Comparison of ENCODE assay signal across 8 cellular contexts in genomic region chr4:147361726-147362125, GRCh38.
A peak's percentile ranks its signal among the peaks of the same experiment; 100 is the strongest.
DNase-seq lines count a peak whose midpoint lies in the region; ATAC-seq and TF ChIP-seq lines count a peak whose summit lies in the region.

No MANE protein-coding gene starts in this region.

- peak overlapping the region; percentile 2 to 28 for H3K9ac ChIP-seq in duodenal mucosa (ENCODE audit: low read depth in 1 of 2, low read length in 2 of 2)

- DNase-seq in LoVo (ENCODE audit: low spot score), result peak; percentile 76
- DNase-seq in lung microvascular endothelial cell (ENCODE audit: low read depth in 2 of 2), result peak; percentile 3 to 93
- DNase-seq in tibial artery, result peak; percentile 29 to 70
- no peak for DNase-seq in NCI-H1436 treated with DMSO at 0.1 percent for 48 hours (lab: John Stamatoyannopoulos, UW)
- no peak for DNase-seq in ACHN
- no peak for DNase-seq in putamen (ENCODE audit: low spot score)

- no peak for TF ChIP-seq CTCF in tibial artery (IDR thresholded peaks at IDR 0.05)

- H3K9me3 ChIP-seq in duodenal mucosa (ENCODE audit: control insufficient read depth in 1 of 2, low read length in 2 of 2) (no peaks in the 10 kb centered on the region), tibial artery (no peaks in the 10 kb centered on the region)

- H3K4me1 ChIP-seq in duodenal mucosa (ENCODE audit: control insufficient read depth in 1 of 2, insufficient read depth in 2 of 2, low read length in 2 of 2), result peaks cover 25 to 46% of the 10 kb centered on the region in 2 donors
- peaks cover 0 to 47% (median 30%) of the 10 kb centered on the region in 4 donors for H3K4me1 ChIP-seq in tibial artery

- H3K36me3 ChIP-seq in duodenal mucosa (ENCODE audit: control insufficient read depth in 1 of 2, insufficient read depth in 2 of 2, low read length in 2 of 2) (no peaks in the 10 kb centered on the region), tibial artery (no peaks in the 10 kb centered on the region)

- peak overlapping the region; percentile 77 for H3K27ac ChIP-seq in duodenal mucosa (ENCODE audit: low read depth, low read length)
- peak overlapping the region; percentile 70 to 91 for H3K27ac ChIP-seq in tibial artery

- in situ Hi-C loops in ACHN (cut with HindIII; ENCODE audit: low pct_ligation_motif_present, low pct_unique_long_range_greater_than_20kb, low sequenced_read_pairs), result no loop called here

- no peak overlapping the region for H3K4me3 ChIP-seq in duodenal mucosa (ENCODE audit: low read depth in 1 of 2, low read length in 2 of 2)
- H3K4me3 ChIP-seq in tibial artery, result no peak overlapping the region

- ATAC-seq in HG02571 (IDR thresholded peaks at IDR 0.05; ENCODE audit: unreplicated experiment), result no peak

- H3K27me3 ChIP-seq in duodenal mucosa (ENCODE audit: control insufficient read depth in 1 of 2, insufficient read depth in 2 of 2, low read length in 2 of 2), result no peaks in the 10 kb centered on the region
- no peaks in the 10 kb centered on the region for H3K27me3 ChIP-seq in tibial artery

- intact Hi-C loops in tibial artery (cut with DNase I; ENCODE audit: low total_unique reads), result no loop called here

Comparison
In these comparisons a context has a peak if more than half of its experiments do, and no peak if none do; other contexts are left out.
1. DNase-seq: peak in LoVo (single experiment), lung microvascular endothelial cell (2 of 2) and tibial artery (2 of 2); none in NCI-H1436 treated with DMSO at 0.1 percent for 48 hours (single experiment), ACHN (single experiment) and putamen (single experiment).